In genomic region chr3:76083992-76084391, GRCh38 we compare ENCODE assay signal across 16 cellular contexts.
"Had no signal": no experiment of that assay in that cellular context is flagged by ENCODE, and none has a peak within 500 bp of the region (broad histone marks: within the 10 kb centered on the region; RNA-seq: fewer than 3 reads in every experiment).

No MANE protein-coding gene starts in this region.

- H3K79me2 ChIP-seq: hepatocyte had no signal

- H3K9me3 ChIP-seq: pancreas, transverse colon, vagina had no signal

- H3K4me2 ChIP-seq: hepatocyte had no signal

- H3K27me3 ChIP-seq: hepatocyte, pancreas, transverse colon, vagina had no signal

- H3K4me3 ChIP-seq: hepatocyte, pancreas, transverse colon, vagina had no signal

- H3K36me3 ChIP-seq: pancreas, transverse colon, vagina had no signal

- FAIRE-seq: colon, endometrium, keratinocyte, pancreas had no signal

- DNase-seq: activated naive CD4-positive, alpha-beta T cell; naive thymus-derived CD4-positive, alpha-beta T cell; pancreas; stimulated activated CD4-positive, alpha-beta T cell treated with anti-CD3 and anti-CD28 coated beads, Interleukin-2, amount 100 ng/mL, for 48 hours; stimulated activated naive CD4-positive, alpha-beta T cell treated with Interleukin-2 at 50 U/mL for 16 hours; T-cell; T1000; transverse colon had no signal

- ATAC-seq: activated CD4-positive, CD25-positive, alpha-beta regulatory T cell treated with anti-CD3 and anti-CD28 coated beads, Interleukin-2, amount 50 U/mL, for 24 hours; esophagus mucosa; left lobe of liver; naive thymus-derived CD4-positive, alpha-beta T cell; pancreas; T-cell had no signal

- H3K4me1 ChIP-seq: pancreas, transverse colon, vagina had no signal

- H2AFZ ChIP-seq: hepatocyte had no signal

- H3K27ac ChIP-seq: hepatocyte, pancreas, transverse colon, vagina had no signal
